7 cellular contexts compared by ENCODE assay signal in the genomic region with DNA sequence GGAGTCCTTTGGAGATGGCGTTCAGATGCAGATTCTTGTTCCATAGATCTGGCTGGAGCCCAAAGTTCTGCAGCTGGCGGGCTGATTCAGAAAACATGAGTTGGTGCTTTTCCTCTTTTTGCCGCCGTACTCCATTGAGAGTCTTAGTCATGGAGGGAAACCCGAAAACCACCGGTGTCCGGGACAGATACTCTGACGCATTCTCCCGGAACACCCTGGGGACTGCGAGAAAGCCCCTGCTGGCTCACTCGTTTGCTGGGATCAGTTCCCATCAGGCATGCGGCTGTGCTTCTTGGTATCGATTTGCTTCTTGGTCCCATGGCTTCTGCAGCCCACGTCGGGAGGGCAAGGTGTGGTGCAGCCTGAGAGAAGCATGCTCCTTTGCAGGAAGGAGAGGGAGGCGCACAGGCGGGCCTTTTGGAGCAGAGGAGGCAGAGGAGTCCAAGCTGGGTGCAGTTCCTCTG. TPM values are rescaled to one million over a fixed set of nuclear protein-coding genes. Genes with fewer than 3 reads are reported as not detected.
DNase-seq lines count a peak whose midpoint lies in the region; ATAC-seq, FAIRE-seq and TF ChIP-seq lines count a peak whose summit lies in the region.

No MANE protein-coding gene starts in this region.

- no peak for FAIRE-seq in small intestine (lab: Jason Lieb, UNC)

- 28 to 50% methylated on average over 17 of the region's 17 CpGs for WGBS in heart right ventricle, 2 donors
- 49 to 81% (median 79%) methylated on average over 17 of the region's 17 CpGs for WGBS in small intestine, 3 donors

- H3K27ac ChIP-seq in heart right ventricle = peak overlapping the region in 8 of 10 donors; percentile 19 to 84 (median 62)
- peak overlapping the region in 1 of 2 donors; percentile 67 for H3K27ac ChIP-seq in small intestine (ENCODE audit: low read depth in 1 of 2, low read length in 1 of 2)

- ATAC-seq in heart right ventricle = peak; percentile 70 to 88 (median 76)
- no peak for ATAC-seq in GM18909 (IDR thresholded peaks at IDR 0.05; ENCODE audit: poor library complexity, unreplicated experiment)

- TF ChIP-seq CTCF in HFF-Myc (IDR thresholded peaks at IDR 0.05; ENCODE audit: low read depth, low read length, missing control alignments) (no peak), heart right ventricle (IDR thresholded peaks at IDR 0.05) (no peak)

- intact Hi-C loops in heart right ventricle (cut with DNase I) = loop anchor here in 2 of 10 donors (2.0 kb wide), 2 partner anchors 29 to 31 kb away; a partner anchor contains a TSS

- H3K27me3 ChIP-seq in heart right ventricle (no peaks in the 10 kb centered on the region), small intestine (ENCODE audit: control insufficient read depth in 2 of 2, insufficient read depth in 2 of 2, low read length in 2 of 2) (no peaks in the 10 kb centered on the region)

- peaks cover 0 to 12% (median 0%) of the 10 kb centered on the region in 9 donors for H3K36me3 ChIP-seq in heart right ventricle
- H3K36me3 ChIP-seq in small intestine (ENCODE audit: control insufficient read depth in 2 of 2, insufficient read depth in 2 of 2, low read length in 2 of 2) = no peaks in the 10 kb centered on the region

- DNase-seq in HFF-Myc (ENCODE audit: extremely low read depth, low read depth) (peak; percentile 86), heart right ventricle (peak; percentile 60 to 79), NCI-H146 treated with DMSO at 0.1 percent for 48 hours (lab: John Stamatoyannopoulos, UW; ENCODE audit: unreplicated experiment) (no peak), small intestine (no peak)
- peak; percentile 37 to 58 for DNase-seq in activated CD4-positive, alpha-beta T cell treated with anti-CD3 and anti-CD28 coated beads, Interleukin-2, amount 50 U/mL, for 48 hours
- peak; percentile 22 for DNase-seq in stimulated activated CD4-positive, alpha-beta T cell treated with anti-CD3 and anti-CD28 coated beads, Interleukin-4, amount 100 ng/mL, for 1 hour

- H3K4me1 ChIP-seq in heart right ventricle (peaks cover 3 to 89% (median 64%) of the 10 kb centered on the region in 9 donors), small intestine (ENCODE audit: control insufficient read depth in 2 of 2, insufficient read depth in 1 of 2, low read depth in 1 of 2, low read length in 1 of 2) (peaks cover 2 to 12% of the 10 kb centered on the region in 2 donors)

- 0 out of 2 replicates have a peak overlapping the region, but pooled peaks have one; percentile 3 for H3K4me3 ChIP-seq in HFF-Myc (replicated peaks; ENCODE audit: low read depth, low read length)
- H3K4me3 ChIP-seq in heart right ventricle = peak overlapping the region in 7 of 10 donors; percentile 1 to 34 (median 14)
- no peak overlapping the region for H3K4me3 ChIP-seq in small intestine (ENCODE audit: low read depth in 1 of 2, low read length in 2 of 2)

- H3K9me3 ChIP-seq in heart right ventricle (no peaks in the 10 kb centered on the region), small intestine (ENCODE audit: control insufficient read depth, low read depth) (no peaks in the 10 kb centered on the region)

RNA-seq across cellular contexts. Expression of a gene that starts 30.8 kb away (rescaled TPM):
- 10 to 100 TPM in 9 of 10 donors, 1 to 10 TPM in 1; 7.6 to 77.3 (median 16.3) TPM for total RNA-seq in heart right ventricle
- polyA plus RNA-seq in heart right ventricle (10 to 100 TPM in 1 of 2 donors, 1 to 10 TPM in 1; 5.5 to 10.6 TPM), small intestine (10 to 100 TPM; 10.1 to 28.4 (median 17.0) TPM)

Comparison
In these comparisons a context has a peak if more than half of its experiments do, and no peak if none do; other contexts are left out.
1. DNase-seq: peak in HFF-Myc (single experiment), activated CD4-positive, alpha-beta T cell treated with anti-CD3 and anti-CD28 coated beads, Interleukin-2, amount 50 U/mL, for 48 hours (2 of 2), heart right ventricle (2 of 2) and stimulated activated CD4-positive, alpha-beta T cell treated with anti-CD3 and anti-CD28 coated beads, Interleukin-4, amount 100 ng/mL, for 1 hour (single experiment); none in NCI-H146 treated with DMSO at 0.1 percent for 48 hours (single experiment) and small intestine (single experiment).
2. H3K4me3 ChIP-seq: peak in HFF-Myc (single experiment) and heart right ventricle (7 of 10); none in small intestine (0 of 2).